ENCODE assay signal across 7 cellular contexts in genomic region chr1:202419731-202420130, GRCh38.
A peak's percentile ranks its signal among the peaks of the same experiment; 100 is the strongest.
DNase-seq lines count a peak whose midpoint lies in the region; ATAC-seq, FAIRE-seq and TF ChIP-seq lines count a peak whose summit lies in the region.
"Not testable (repeated sequence)": the region's sequence is repeated elsewhere in the genome, so short reads cannot be mapped to it uniquely, and the experiment has no call there.

No MANE protein-coding gene starts in this region.

- TF ChIP-seq POLR2A in HCT116 (IDR thresholded peaks at IDR 0.05; ENCODE audit: borderline replicate concordance, extremely low read depth, insufficient read depth, insufficient read length); H1 (IDR thresholded peaks at IDR 0.05; ENCODE audit: control extremely low read depth in 1 of 2, low read depth in 2 of 2, low read length in 2 of 2); gastrocnemius medialis (IDR thresholded peaks at IDR 0.05): not testable (repeated sequence)

- H4K8ac ChIP-seq in H1 (ENCODE audit: extremely low read depth, insufficient read depth, low read length), result not testable (repeated sequence)

- H3K18ac ChIP-seq in H1 (ENCODE audit: extremely low read depth, low read length), result not testable (repeated sequence)

- H3K36me3 Mint-ChIP-seq in Caco-2 (ENCODE audit: insufficient read depth, unreplicated experiment); WTC11: not testable (repeated sequence)

- H3K27me3 ChIP-seq in Caco-2 (replicated peaks; ENCODE audit: control insufficient read depth, insufficient read depth, low read length); HCT116 (ENCODE audit: insufficient read depth, low read length); H1 (replicated peaks in 1 of 4; ENCODE audit: control insufficient read depth in 3 of 4, extremely low read depth in 1 of 4, insufficient read depth in 3 of 4, low read length in 3 of 4); hepatocyte; gastrocnemius medialis: not testable (repeated sequence)

- POLR2A ChIA-PET in Caco-2 (lab: Charles Lee); HCT116 (lab: Charles Lee); WTC11 (lab: Charles Lee); H1 (lab: Charles Lee; ENCODE audit: partially characterized antibody): not testable (repeated sequence)

- H3K4me1 ChIP-seq in Caco-2 (peaks cover 15% of the 10 kb centered on the region), gastrocnemius medialis (peaks cover 46 to 56% of the 10 kb centered on the region in 2 donors)
- H3K4me1 ChIP-seq in HCT116 (ENCODE audit: control insufficient read depth in 1 of 2, insufficient read depth in 2 of 2, low read length in 2 of 2); H1 (replicated peaks in 1 of 4; ENCODE audit: control insufficient read depth in 3 of 4, insufficient read depth in 4 of 4, low read length in 3 of 4); hepatocyte (ENCODE audit: insufficient read depth): not testable (repeated sequence)

- not testable (repeated sequence) for TF ChIP-seq CTCF in Caco-2 (IDR thresholded peaks at IDR 0.05; ENCODE audit: insufficient read depth in 1 of 2, low read depth in 1 of 2, low read length in 1 of 2, severe bottlenecking in 1 of 2, unreplicated experiment in 1 of 2); HCT116 (IDR thresholded peaks at IDR 0.05 in 2 of 3, conservative IDR thresholded peaks at IDR 0.05 in 1 of 3; ENCODE audit: borderline replicate concordance in 1 of 3, insufficient read depth in 1 of 3, low read depth in 2 of 3, low read length in 2 of 3); WTC11 (IDR thresholded peaks at IDR 0.05); H1 (IDR thresholded peaks at IDR 0.05; ENCODE audit: control extremely low read depth in 1 of 3, insufficient read depth in 1 of 3, low read depth in 1 of 3, low read length in 3 of 3); hepatocyte (IDR thresholded peaks at IDR 0.05; ENCODE audit: poor library complexity); gastrocnemius medialis (IDR thresholded peaks at IDR 0.05 in 4 of 5, conservative IDR thresholded peaks at IDR 0.05 in 1 of 5)

- H3K9me3 Mint-ChIP-seq in Caco-2 (ENCODE audit: unreplicated experiment); WTC11: not testable (repeated sequence)

- not testable (repeated sequence) for H3K4ac ChIP-seq in H1 (replicated peaks; ENCODE audit: insufficient read length, low read depth, low read length)

- H3K9ac ChIP-seq in HCT116 (ENCODE audit: low read length); H1 (replicated peaks in 1 of 4; ENCODE audit: extremely low read depth in 1 of 4, low read depth in 3 of 4, low read length in 3 of 4): not testable (repeated sequence)

- H4K20me1 ChIP-seq in HCT116 (ENCODE audit: insufficient read depth); H1 (replicated peaks in 1 of 2; ENCODE audit: control insufficient read depth in 1 of 2, insufficient read depth in 2 of 2, low read length in 2 of 2); hepatocyte (ENCODE audit: insufficient read depth, poor library complexity, severe bottlenecking): not testable (repeated sequence)

- not testable (repeated sequence) for H3K36me3 ChIP-seq in Caco-2 (ENCODE audit: control insufficient read depth, insufficient read depth, low read length); HCT116 (ENCODE audit: control insufficient read depth in 1 of 2, insufficient read depth in 2 of 2, low read length in 2 of 2); H1 (ENCODE audit: control insufficient read depth in 2 of 4, insufficient read depth in 4 of 4, low read length in 3 of 4); hepatocyte (replicated peaks; ENCODE audit: insufficient read depth, low read depth); gastrocnemius medialis

- 70% methylated on average over 3 of the region's 3 CpGs; no CpG with 5 or more reads in 1 of the 2 experiments for WGBS in H1 (ENCODE audit: extremely low coverage in 1 of 2, insufficient coverage in 1 of 2, insufficient read length in 1 of 2, insufficient replicate concordance in 2 of 2, low coverage in 1 of 2, low lambda C conversion rate in 2 of 2, missing lambda C conversion rate in 1 of 2), 2 experiments
- 74% methylated on average over 3 of the region's 3 CpGs for WGBS in hepatocyte (ENCODE audit: low lambda C conversion rate, missing lambda C conversion rate)

- not testable (repeated sequence) for H2BK120ac ChIP-seq in H1 (replicated peaks; ENCODE audit: low read depth, low read length)

- H2BK20ac ChIP-seq in H1 (ENCODE audit: low read length), result not testable (repeated sequence)

- not testable (repeated sequence) for H3K79me2 ChIP-seq in HCT116 (ENCODE audit: insufficient read depth, low read length); H1 (ENCODE audit: control insufficient read depth in 1 of 2, insufficient read depth in 2 of 2, low read length in 2 of 2); hepatocyte

- H3K4me3 Mint-ChIP-seq in Caco-2 (ENCODE audit: unreplicated experiment); WTC11: not testable (repeated sequence)

- RAD21 ChIA-PET in HCT116 (lab: Charles Lee; ENCODE audit: low non-redundant PET in 1 of 2, low total read pairs in 2 of 2, uncharacterized antibody in 2 of 2, unreplicated experiment in 2 of 2), result not testable (repeated sequence)

- CTCF ChIA-PET in Caco-2 (lab: Charles Lee); HCT116 (lab: Charles Lee); WTC11 (lab: Charles Lee); H1 (lab: Charles Lee; ENCODE audit: partially characterized antibody): not testable (repeated sequence)

- H3K14ac ChIP-seq in H1 (ENCODE audit: insufficient read length), result not testable (repeated sequence)

- peak overlapping the region; percentile 0 for H3K27ac Mint-ChIP-seq in Caco-2 (ENCODE audit: unreplicated experiment)
- 0 out of 2 replicates have a peak overlapping the region, but pooled peaks have one; percentile 13 for H3K27ac Mint-ChIP-seq in WTC11

- H3K4me1 Mint-ChIP-seq in Caco-2 (ENCODE audit: low read depth, unreplicated experiment) (peaks cover 23% of the 10 kb centered on the region), WTC11 (peaks cover 36% of the 10 kb centered on the region)

- not testable (repeated sequence) for H3K27me3 Mint-ChIP-seq in Caco-2 (ENCODE audit: insufficient read depth, unreplicated experiment); WTC11 (ENCODE audit: low read depth)

- not testable (repeated sequence) for H4K91ac ChIP-seq in H1 (replicated peaks; ENCODE audit: insufficient read length, low read length)

- not testable (repeated sequence) for ATAC-seq in HCT116, WTC11, gastrocnemius medialis

- in situ Hi-C loops in gastrocnemius medialis (cut with MboI; ENCODE audit: low sequenced_read_pairs in 4 of 4), result not testable (repeated sequence)

- not testable (repeated sequence) for H3K23ac ChIP-seq in H1 (ENCODE audit: insufficient read length)

- intact Hi-C loops in Caco-2 (cut with micrococcal nuclease; ENCODE audit: unreplicated experiment); HCT116 (cut with micrococcal nuclease); gastrocnemius medialis (cut with DNase I; ENCODE audit: low total_unique reads): not testable (repeated sequence)

- not testable (repeated sequence) for H3K79me1 ChIP-seq in H1 (ENCODE audit: low read depth, low read length)

- not testable (repeated sequence) for H2BK12ac ChIP-seq in H1 (ENCODE audit: low read depth, low read length)

- not testable (repeated sequence) for H2AFZ ChIP-seq in HCT116 (ENCODE audit: low read depth, low read length, poor library complexity, severe bottlenecking); H1 (ENCODE audit: low read length); hepatocyte

- H3K9me3 ChIP-seq in Caco-2; HCT116 (ENCODE audit: control insufficient read depth in 1 of 2, insufficient read depth in 1 of 2, low read depth in 1 of 2, low read length in 2 of 2); H1 (ENCODE audit: insufficient read depth in 2 of 2, low read depth in 1 of 2, low read length in 1 of 2); hepatocyte (ENCODE audit: low read depth); gastrocnemius medialis: not testable (repeated sequence)

- H2BK15ac ChIP-seq in H1 (ENCODE audit: low read length), result not testable (repeated sequence)

- not testable (repeated sequence) for H3K56ac ChIP-seq in H1 (replicated peaks; ENCODE audit: insufficient read length, low read depth, low read length)

- TF ChIP-seq RAD21 in HCT116 (IDR thresholded peaks at IDR 0.05; ENCODE audit: low read depth); H1 (IDR thresholded peaks at IDR 0.05 in 1 of 2, conservative IDR thresholded peaks at IDR 0.05 in 1 of 2; ENCODE audit: low read depth in 2 of 2, low read length in 2 of 2): not testable (repeated sequence)

- not testable (repeated sequence) for H4K5ac ChIP-seq in H1 (ENCODE audit: insufficient read length, low read depth, low read length)

- DNase-seq in Caco-2; HCT116 (ENCODE audit: low read depth, low spot score); WTC11 (ENCODE audit: low spot score); H1 (ENCODE audit: low read depth in 1 of 2, low spot score in 2 of 2); hepatocyte (ENCODE audit: low spot score); gastrocnemius medialis: not testable (repeated sequence)
- DNase-seq in mucosa of gallbladder (ENCODE audit: low spot score), result peak; percentile 23

- not testable (repeated sequence) for H3K27ac ChIP-seq in HCT116 (ENCODE audit: low read depth, low read length); H1 (ENCODE audit: low read depth, low read length); hepatocyte
- peak overlapping the region in 3 of 4 donors; percentile 46 to 86 (median 54) for H3K27ac ChIP-seq in gastrocnemius medialis

- FAIRE-seq in H1 (lab: Jason Lieb, UNC), result not testable (repeated sequence)

- not testable (repeated sequence) for H3K23me2 ChIP-seq in H1 (ENCODE audit: low read depth, low read length)

- H3K4me3 ChIP-seq in Caco-2 (ENCODE audit: low read depth, low read length); HCT116 (replicated peaks in 1 of 2; ENCODE audit: low read depth in 1 of 2, low read length in 2 of 2); H1 (ENCODE audit: extremely low read depth in 1 of 4, insufficient read depth in 2 of 4, low read depth in 3 of 4, low read length in 4 of 4); hepatocyte; gastrocnemius medialis: not testable (repeated sequence)

- not testable (repeated sequence) for H2BK5ac ChIP-seq in H1 (ENCODE audit: low read depth, low read length)

- TF ChIP-seq EP300 in H1 (IDR thresholded peaks at IDR 0.05; ENCODE audit: borderline replicate concordance in 1 of 2, low read depth in 2 of 2, low read length in 2 of 2), result not testable (repeated sequence)

- not testable (repeated sequence) for H2AK5ac ChIP-seq in H1 (ENCODE audit: low read depth, low read length)

- not testable (repeated sequence) for BruUV-seq in Caco-2 (replicated peaks; lab: Mats Ljungman, UMichigan)
- BruUV-seq in HCT116 (replicated peaks; lab: Mats Ljungman, UMichigan), result TSS peak; percentile 8

- not testable (repeated sequence) for H3K9me2 ChIP-seq in HCT116 (ENCODE audit: insufficient read depth); hepatocyte (replicated peaks; ENCODE audit: insufficient read depth)

- not testable (repeated sequence) for H3K4me2 ChIP-seq in HCT116 (ENCODE audit: low read length); H1 (ENCODE audit: insufficient read depth in 1 of 2, low read depth in 2 of 2, low read length in 2 of 2)
- H3K4me2 ChIP-seq in hepatocyte, result peak overlapping the region; percentile 34
